Comparison of ENCODE assay signal across 16 cellular contexts in the genomic region with DNA sequence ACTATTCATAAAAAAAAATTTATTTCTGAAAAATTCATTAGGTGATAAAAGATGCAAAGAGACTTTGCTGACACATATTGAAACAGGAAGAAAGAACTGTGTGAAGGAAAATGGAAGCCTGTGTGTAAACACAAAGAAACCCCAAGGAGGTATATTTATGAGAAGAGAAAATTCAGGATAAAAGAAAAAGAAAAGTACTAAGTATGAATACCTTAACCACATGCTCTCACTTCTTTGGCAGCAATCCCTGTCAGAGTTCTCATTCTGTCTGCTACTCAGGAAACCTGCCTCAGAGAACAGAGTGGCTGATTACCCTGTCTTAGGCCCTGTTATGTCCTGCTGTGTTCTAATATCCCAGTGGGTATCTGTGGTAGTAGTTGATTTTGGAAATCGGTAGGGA.
DNase-seq lines count a peak whose midpoint lies in the region; ATAC-seq and TF ChIP-seq lines count a peak whose summit lies in the region.
"Had no signal": no experiment of that assay in that cellular context is flagged by ENCODE, and none has a peak within 500 bp of the region (broad histone marks: within the 10 kb centered on the region; RNA-seq: fewer than 3 reads in every experiment).

No MANE protein-coding gene starts in this region.

- no peak overlapping the region for H2AFZ ChIP-seq in OCI-LY3 (ENCODE audit: low read depth, low read length)

- H3K9ac ChIP-seq in OCI-LY3 (ENCODE audit: low read length): no peak overlapping the region

- H3K9me3 ChIP-seq in OCI-LY3 (ENCODE audit: insufficient read depth, low read length): no peaks in the 10 kb centered on the region
- H3K9me3 ChIP-seq: Caco-2, thyroid gland had no signal

- DNase-seq in activated CD4-positive, alpha-beta T cell treated with anti-CD3 and anti-CD28 coated beads for 4 hours: no peak
- no peak for DNase-seq in NCI-H187 treated with DMSO at 0.1 percent for 48 hours (lab: John Stamatoyannopoulos, UW)
- DNase-seq in germinal center (ENCODE audit: low spot score): no peak
- DNase-seq in COR-L47 (lab: John Stamatoyannopoulos, UW): no peak
- DNase-seq: activated CD4-positive, CD25-positive, alpha-beta regulatory T cell; activated naive CD4-positive, alpha-beta T cell treated with Interleukin-2 at 50 U/mL for 16 hours; Caco-2; effector CD8-positive, alpha-beta T cell; NCI-H1048; NCI-H2227 treated with DMSO at 0.1 percent for 48 hours; posterior cingulate gyrus; thyroid gland had no signal

- H4K20me1 ChIP-seq in OCI-LY3 (ENCODE audit: insufficient read depth, low read length): no peaks in the 10 kb centered on the region

- H3K4me2 ChIP-seq in OCI-LY3 (ENCODE audit: low read length): peak overlapping the region; percentile 54

- no peak overlapping the region for H3K4me3 ChIP-seq in OCI-LY3 (ENCODE audit: low read length)
- H3K4me3 ChIP-seq: thyroid gland had no signal

- no peaks in the 10 kb centered on the region for H3K36me3 ChIP-seq in OCI-LY3 (replicated peaks; ENCODE audit: low read depth, low read length)
- H3K36me3 ChIP-seq: thyroid gland had no signal

- H3K27ac ChIP-seq in OCI-LY3 (ENCODE audit: low read length): peak overlapping the region; percentile 63; the same call in 1 of the 2 replicates
- H3K27ac ChIP-seq: thyroid gland had no signal

- no peaks in the 10 kb centered on the region for H3K79me2 ChIP-seq in OCI-LY3 (ENCODE audit: low read length)

- peaks cover 18% of the 10 kb centered on the region for H3K4me1 ChIP-seq in OCI-LY3 (ENCODE audit: low read length)
- H3K4me1 ChIP-seq: Caco-2, thyroid gland had no signal

- TF ChIP-seq CTCF in OCI-LY3 (IDR thresholded peaks at IDR 0.05; ENCODE audit: low read depth, low read length): no peak

- H3K27me3 ChIP-seq in OCI-LY3 (ENCODE audit: low read depth, low read length): no peaks in the 10 kb centered on the region
- H3K27me3 ChIP-seq: thyroid gland had no signal

- ATAC-seq in GM18511 (IDR thresholded peaks at IDR 0.05; ENCODE audit: unreplicated experiment) (peak; percentile 69), GM21390 (IDR thresholded peaks at IDR 0.05; ENCODE audit: unreplicated experiment) (peak; percentile 50), HG02973 (IDR thresholded peaks at IDR 0.05; ENCODE audit: unreplicated experiment) (peak; percentile 60)
